In the genomic region with DNA sequence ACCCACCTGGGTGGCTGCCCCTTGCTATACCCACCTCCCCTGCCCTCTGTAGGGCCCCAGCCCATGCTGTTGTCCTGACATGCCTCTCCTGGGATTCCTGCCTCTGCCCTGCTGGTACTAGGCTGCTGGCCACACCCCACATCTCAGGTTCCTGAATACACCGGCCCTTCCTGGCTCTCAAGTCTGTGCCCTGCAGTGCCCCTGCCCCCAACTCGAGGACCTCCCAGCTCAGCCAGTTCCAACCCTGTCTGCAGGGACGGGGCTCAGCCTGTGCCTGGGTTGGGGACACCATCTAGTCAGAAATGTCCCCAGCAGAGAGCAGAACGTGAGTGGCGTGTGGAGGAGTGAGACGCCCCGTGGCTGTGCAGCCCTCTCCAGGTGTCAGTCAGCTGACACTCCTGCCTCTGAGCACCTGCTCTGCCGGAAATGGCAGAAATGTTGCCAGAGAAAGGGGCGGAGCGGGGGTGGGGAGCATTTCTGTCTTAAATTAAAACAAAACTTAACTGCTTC, we compare ENCODE assay signal across 9 cellular contexts. TPM values are rescaled to one million over a fixed set of nuclear protein-coding genes. Genes with fewer than 3 reads are reported as not detected.
DNase-seq lines count a peak whose midpoint lies in the region; ATAC-seq and TF ChIP-seq lines count a peak whose summit lies in the region.
"Had no signal": no experiment of that assay in that cellular context is flagged by ENCODE, and none has a peak within 500 bp of the region (broad histone marks: within the 10 kb centered on the region; RNA-seq: fewer than 3 reads in every experiment).

No MANE protein-coding gene starts in this region.

- H3K27ac ChIP-seq in foreskin keratinocyte: no peak overlapping the region
- H3K27ac ChIP-seq in upper lobe of right lung: no peak overlapping the region

- H3K4me1 ChIP-seq in foreskin keratinocyte (no peaks in the 10 kb centered on the region), upper lobe of right lung (no peaks in the 10 kb centered on the region)

- intact Hi-C loops in upper lobe of right lung (cut with DNase I): no loop called here

- peaks cover 18% of the 10 kb centered on the region for H3K36me3 ChIP-seq in upper lobe of right lung

- DNase-seq in stimulated activated CD8-positive, alpha-beta memory T cell treated with anti-CD3 and anti-CD28 coated beads, Interleukin-12 subunit alpha, Interleukin-12 subunit beta, amount 100 ng/mL, for 1 hour (ENCODE audit: low read depth): peak; percentile 31
- DNase-seq in stimulated activated CD8-positive, alpha-beta memory T cell treated with anti-CD3 and anti-CD28 coated beads, Interleukin-4, amount 100 ng/mL, for 48 hours: no peak
- DNase-seq in T-helper 1 cell (peak; percentile 23 to 70 (median 52)), foreskin keratinocyte (peak in 1 of 2 donors; percentile 28), upper lobe of right lung (peak; percentile 81), AG20443 (ENCODE audit: low spot score) (no peak)

- ATAC-seq in foreskin keratinocyte (peak; percentile 43), upper lobe of right lung (peak; percentile 82), GM19452 (IDR thresholded peaks at IDR 0.05; ENCODE audit: unreplicated experiment) (no peak), HG03442 (IDR thresholded peaks at IDR 0.05; ENCODE audit: unreplicated experiment) (no peak)

- no peaks in the 10 kb centered on the region for H3K9me3 ChIP-seq in upper lobe of right lung

- no peak overlapping the region for H3K4me3 ChIP-seq in upper lobe of right lung

- H3K27me3 ChIP-seq in foreskin keratinocyte (no peaks in the 10 kb centered on the region), upper lobe of right lung (no peaks in the 10 kb centered on the region)

- TF ChIP-seq CTCF in foreskin keratinocyte (conservative IDR thresholded peaks at IDR 0.05) (no peak), upper lobe of right lung (IDR thresholded peaks at IDR 0.05) (no peak)

RNA-seq across cellular contexts. Expression of gene ACSF3, which starts 28.7 kb away (rescaled TPM):
- total RNA-seq in foreskin keratinocyte (16.9 and 19.0 TPM in 2 replicates), upper lobe of right lung (32.0 TPM)
- 17.8 and 18.7 TPM in 2 replicates for polyA plus RNA-seq in foreskin keratinocyte

RNA-seq across cellular contexts. Expression of gene CDH15, which starts 49.2 kb away (rescaled TPM):
- total RNA-seq in foreskin keratinocyte (0.07 TPM in 1 of 2 replicates, not detected in the other), upper lobe of right lung (0.43 TPM)
- polyA plus RNA-seq in foreskin keratinocyte: 0.06 TPM in 1 of 2 replicates, not detected in the other
- total RNA-seq: epithelial cell of proximal tubule had no signal

Comparison
In these comparisons a context has a peak if more than half of its experiments do, and no peak if none do; other contexts are left out.
1. DNase-seq: peak in stimulated activated CD8-positive, alpha-beta memory T cell treated with anti-CD3 and anti-CD28 coated beads, Interleukin-12 subunit alpha, Interleukin-12 subunit beta, amount 100 ng/mL, for 1 hour (single experiment), T-helper 1 cell (5 of 5) and upper lobe of right lung (single experiment); none in stimulated activated CD8-positive, alpha-beta memory T cell treated with anti-CD3 and anti-CD28 coated beads, Interleukin-4, amount 100 ng/mL, for 48 hours (single experiment) and AG20443 (single experiment).
2. ATAC-seq: peak in foreskin keratinocyte (single experiment) and upper lobe of right lung (single experiment); none in GM19452 (single experiment) and HG03442 (single experiment).